8 cellular contexts compared by ENCODE assay signal in genomic region chr11:22670803-22671202, GRCh38. TPM values are rescaled to one million over a fixed set of nuclear protein-coding genes. Genes with fewer than 3 reads are reported as not detected.
DNase-seq lines count a peak whose midpoint lies in the region; ATAC-seq and TF ChIP-seq lines count a peak whose summit lies in the region.

No MANE protein-coding gene starts in this region.

- WGBS in H9 (ENCODE audit: extremely low coverage, insufficient read length, low lambda C conversion rate), result no CpG with 5 or more reads among the region's 1 CpG
- 60 to 83% (median 70%) methylated on average over 1 of the region's 1 CpG for WGBS in spleen, 5 donors

- TF ChIP-seq CTCF in H9 (conservative IDR thresholded peaks at IDR 0.05) (peak; percentile 56), spleen (IDR thresholded peaks at IDR 0.05 in 8 of 11, conservative IDR thresholded peaks at IDR 0.05 in 3 of 11) (no peak)

- H3K4me1 Mint-ChIP-seq in H9, result peaks cover 18 to 21% of the 10 kb centered on the region in 2 experiments

- no peak overlapping the region for H2AFZ ChIP-seq in H9 (ENCODE audit: low read length)

- H3K79me1 ChIP-seq in H9 (ENCODE audit: insufficient read depth, low read depth, low read length, poor library complexity, severe bottlenecking), result no peaks in the 10 kb centered on the region

- intact Hi-C loops in left colon (cut with DNase I, micrococcal nuclease) (no loop called here), spleen (cut with DNase I; ENCODE audit: low total_unique reads) (no loop called here)

- H3K36me3 ChIP-seq in spleen, result no peaks in the 10 kb centered on the region

- no peak overlapping the region for H3K27ac ChIP-seq in H9 (ENCODE audit: insufficient read length, low read depth, low read length)
- H3K27ac ChIP-seq in spleen, result no peak overlapping the region

- H3K23ac ChIP-seq in H9 (ENCODE audit: insufficient read length, low read depth, low read length), result no peak overlapping the region

- no peak overlapping the region for H3K18ac ChIP-seq in H9 (ENCODE audit: insufficient read length, low read depth, low read length)

- no peaks in the 10 kb centered on the region for H3K79me2 ChIP-seq in H9 (ENCODE audit: insufficient read depth, low read length)

- H3K23me2 ChIP-seq in H9 (ENCODE audit: insufficient read length, low read depth, low read length, poor library complexity, severe bottlenecking), result peaks cover 9% of the 10 kb centered on the region

- H3K27me3 Mint-ChIP-seq in H9 (ENCODE audit: low read depth), result peaks cover 44% of the 10 kb centered on the region

- H3K27ac Mint-ChIP-seq in H9, result no peak overlapping the region

- H3K27me3 ChIP-seq in H9 (ENCODE audit: insufficient read depth, low read length) (no peaks in the 10 kb centered on the region), spleen (replicated peaks in 1 of 7) (peaks cover 0 to 37% (median 16%) of the 10 kb centered on the region in 7 donors)

- H3K4me3 Mint-ChIP-seq in H9, result no peak overlapping the region

- H3K36me3 Mint-ChIP-seq in H9 (ENCODE audit: insufficient read depth in 1 of 3, low read depth in 3 of 3), result no peaks in the 10 kb centered on the region

- H3T11ph ChIP-seq in H9 (ENCODE audit: low read length), result no peak overlapping the region

- no peak overlapping the region for H3K4me3 ChIP-seq in spleen

- no peak overlapping the region for H2BK5ac ChIP-seq in H9 (ENCODE audit: insufficient read length, low read length)

- H3K56ac ChIP-seq in H9 (ENCODE audit: insufficient read length, low read depth, low read length), result no peak overlapping the region

- no peak overlapping the region for H4K8ac ChIP-seq in H9 (replicated peaks; ENCODE audit: insufficient read length, low read depth, low read length)

- TF ChIP-seq POLR2A in spleen (IDR thresholded peaks at IDR 0.05), result no peak

- H3K4me1 ChIP-seq in H9 (ENCODE audit: insufficient read depth, low read length), result no peaks in the 10 kb centered on the region; the same call in 1 of the 2 replicates
- H3K4me1 ChIP-seq in spleen, result peaks cover 3 to 14% (median 9%) of the 10 kb centered on the region in 6 donors

- H3K9me3 ChIP-seq in H9 (ENCODE audit: control insufficient read depth, low read depth, low read length) (no peaks in the 10 kb centered on the region), spleen (no peaks in the 10 kb centered on the region)

- H2AK5ac ChIP-seq in H9 (ENCODE audit: insufficient read length, low read length), result no peak overlapping the region

- no peak overlapping the region for H3K4ac ChIP-seq in H9 (ENCODE audit: low read depth, low read length)

- H2BK15ac ChIP-seq in H9 (ENCODE audit: low read depth, low read length), result no peak overlapping the region

- H2BK12ac ChIP-seq in H9 (ENCODE audit: insufficient read length, low read depth, low read length), result no peak overlapping the region

- no peak overlapping the region for H2BK20ac ChIP-seq in H9 (ENCODE audit: low read depth, low read length, poor library complexity, severe bottlenecking)

- H4K91ac ChIP-seq in H9 (ENCODE audit: insufficient read length, low read depth, low read length), result no peak overlapping the region

- no peak overlapping the region for H2BK120ac ChIP-seq in H9 (ENCODE audit: low read depth, low read length, poor library complexity, severe bottlenecking)

- no peak overlapping the region for H4K5ac ChIP-seq in H9 (ENCODE audit: insufficient read length, low read depth, low read length)

- H4K20me1 ChIP-seq in H9 (ENCODE audit: control insufficient read depth, insufficient read depth, insufficient read length), result no peaks in the 10 kb centered on the region

- no peak for DNase-seq in H9
- peak; percentile 15 for DNase-seq in NCI-H748 treated with DMSO at 0.1 percent for 48 hours (lab: John Stamatoyannopoulos, UW)
- no peak for DNase-seq in left colon
- DNase-seq in COLO668 (lab: John Stamatoyannopoulos, UW; ENCODE audit: unreplicated experiment), result no peak
- no peak for DNase-seq in spleen
- no peak for DNase-seq in T-helper 2 cell

- H3K14ac ChIP-seq in H9 (ENCODE audit: insufficient read depth, low read length), result no peak overlapping the region

- ATAC-seq in GM18499 (IDR thresholded peaks at IDR 0.05; ENCODE audit: insufficient read depth, unreplicated experiment) (peak; percentile 35), left colon (peak; percentile 68), GM19467 (IDR thresholded peaks at IDR 0.05; ENCODE audit: unreplicated experiment) (no peak)

- no peaks in the 10 kb centered on the region for H3K9me3 Mint-ChIP-seq in H9

- H3K4me2 ChIP-seq in H9 (ENCODE audit: insufficient read depth, insufficient read length, low read length), result no peak overlapping the region

- H3K9ac ChIP-seq in H9 (ENCODE audit: extremely low read depth, insufficient read length, low read length), result no peak overlapping the region

RNA-seq across cellular contexts. Expression of gene GAS2, which starts 4.4 kb away (rescaled TPM):
- total RNA-seq in H9 (2021), result 1.7 and 1.8 TPM in 2 replicates
- 1 to 10 TPM; 1.6 to 2.5 TPM for total RNA-seq in left colon
- total RNA-seq in spleen, result 1 to 10 TPM; 1.7 to 9.1 (median 2.4) TPM
- 1 to 10 TPM; 1.1 to 1.4 (median 1.3) TPM for polyA plus RNA-seq in spleen

RNA-seq across cellular contexts. Expression of gene FANCF, which starts 45.2 kb away (rescaled TPM):
- 15.3 and 17.8 TPM in 2 replicates for total RNA-seq in H9 (2021)
- 10 to 100 TPM; 13.3 to 17.5 TPM for total RNA-seq in left colon
- total RNA-seq in spleen, result 10 to 100 TPM; 12.2 to 15.7 (median 13.2) TPM
- polyA plus RNA-seq in spleen, result 10 to 100 TPM; 12.2 to 14.3 (median 13.6) TPM
